In the genomic region with DNA sequence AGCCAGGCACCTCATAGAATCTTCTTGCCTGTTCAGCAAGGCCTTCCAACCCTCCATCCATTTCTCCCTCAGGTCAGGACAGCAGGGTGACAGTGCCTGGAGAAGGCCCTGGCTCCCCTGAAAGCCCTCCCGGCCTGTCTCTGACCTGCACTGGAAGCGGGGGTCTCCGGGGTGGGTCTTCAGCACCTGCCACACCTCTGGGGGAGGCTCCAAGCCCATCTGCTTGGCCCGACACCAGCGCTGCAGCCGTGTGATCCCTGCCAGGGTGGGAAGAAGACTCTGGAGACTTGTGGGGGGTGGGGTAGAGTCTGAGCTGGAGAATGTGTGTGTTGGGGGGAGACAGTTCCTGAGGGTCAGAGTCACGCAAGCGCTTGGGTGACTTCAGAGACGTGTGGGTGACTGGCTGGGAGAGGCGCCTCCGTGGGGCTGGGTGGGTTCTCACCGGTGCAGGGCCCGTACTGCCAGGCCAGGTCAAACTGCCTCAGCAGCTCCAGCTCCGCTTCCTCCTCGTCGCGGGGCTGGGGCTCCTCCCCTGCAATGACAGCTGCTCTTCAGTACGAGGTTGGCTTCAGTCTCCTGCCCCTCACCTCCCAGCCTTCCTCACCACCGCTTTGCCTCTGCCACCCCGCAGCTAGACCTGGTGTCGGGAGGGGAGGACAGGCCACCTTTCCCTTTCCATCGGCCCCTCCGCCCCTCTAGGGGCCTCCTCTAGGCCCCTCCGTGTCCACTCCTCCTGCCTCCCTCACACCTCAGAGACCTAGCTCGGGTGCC, we compare ENCODE assay signal across 8 cellular contexts. TPM values are rescaled to one million over a fixed set of nuclear protein-coding genes. Genes with fewer than 3 reads are reported as not detected.
A peak's percentile ranks its signal among the peaks of the same experiment; 100 is the strongest.
DNase-seq lines count a peak whose midpoint lies in the region; ATAC-seq and TF ChIP-seq lines count a peak whose summit lies in the region.

No MANE protein-coding gene starts in this region.

- H3K27ac ChIP-seq in ascending aorta = peak overlapping the region; percentile 98 to 99

- peaks cover 26 to 56% of the 10 kb centered on the region in 2 donors for H3K4me1 ChIP-seq in ascending aorta

- peak overlapping the region; percentile 68 to 80 for H3K4me3 ChIP-seq in ascending aorta

- H3K27me3 ChIP-seq in ascending aorta = no peaks in the 10 kb centered on the region

- no peaks in the 10 kb centered on the region for H3K9me3 ChIP-seq in ascending aorta

- ATAC-seq in HG02610 (IDR thresholded peaks at IDR 0.05; ENCODE audit: unreplicated experiment) = peak; percentile 15
- peak; percentile 20 for ATAC-seq in stimulated activated naive CD8-positive, alpha-beta T cell treated with anti-CD3 and anti-CD28 coated beads, Interleukin-15, Interleukin-2, amounts not matched to agents 100 U/mL and 50 U/mL, for 24 hours

- TF ChIP-seq CTCF in ascending aorta (IDR thresholded peaks at IDR 0.05) = no peak

- DNase-seq in NCI-H2227 (lab: John Stamatoyannopoulos, UW; ENCODE audit: unreplicated experiment) (peak; percentile 58), NCI-H2227 treated with DMSO at 0.1 percent for 48 hours (lab: John Stamatoyannopoulos, UW) (no peak), NCI-H526 treated with DMSO at 0.1 percent for 48 hours (lab: John Stamatoyannopoulos, UW) (peak; percentile 53), ascending aorta (ENCODE audit: low spot score in 2 of 2) (no peak), iPS-NIHi11 (ENCODE audit: low spot score) (peak; percentile 37), SK-N-DZ (ENCODE audit: low spot score) (no peak)
- DNase-seq in stimulated activated naive CD8-positive, alpha-beta T cell treated with anti-CD3 and anti-CD28 coated beads, Interleukin-15, Interleukin-2, amounts not matched to agents 100 U/mL and 50 U/mL, for 24 hours = peak; percentile 62

- intact Hi-C loops in ascending aorta (cut with DNase I) = loop anchor here (1.0 to 2.0 kb wide), 3 partner anchors 22 to 234 kb away; a partner anchor contains a TSS

- no peaks in the 10 kb centered on the region for H3K36me3 ChIP-seq in ascending aorta

RNA-seq across cellular contexts. Expression of a gene that starts 0.6 kb away (rescaled TPM):
- 107 TPM for total RNA-seq in ascending aorta
- 6.5 and 8.5 TPM in 2 replicates for polyA plus RNA-seq in SK-N-DZ (2014; cell fraction: cytosol; rRNA removed)
- 8.2 and 9.1 TPM in 2 replicates for polyA plus RNA-seq in SK-N-DZ (2014; cell fraction: nucleus; rRNA removed)

RNA-seq across cellular contexts. Expression of a gene that starts 20.7 kb away (rescaled TPM):
- total RNA-seq in ascending aorta = 32.6 TPM
- 0.12 and 0.21 TPM in 2 replicates for polyA plus RNA-seq in SK-N-DZ (2014; cell fraction: cytosol; rRNA removed)
- 1.4 TPM in 1 of 2 replicates, not detected in the other for polyA plus RNA-seq in SK-N-DZ (2014; cell fraction: nucleus; rRNA removed)

RNA-seq across cellular contexts. Expression of a gene that starts 39.1 kb away (rescaled TPM):
- 22.6 TPM for total RNA-seq in ascending aorta
- 10.4 and 14.3 TPM in 2 replicates for polyA plus RNA-seq in SK-N-DZ (2014; cell fraction: cytosol; rRNA removed)
- polyA plus RNA-seq in SK-N-DZ (2014; cell fraction: nucleus; rRNA removed) = 38.3 and 51.4 TPM in 2 replicates

RNA-seq across cellular contexts. Expression of a gene that starts 48.9 kb away (rescaled TPM):
- 113 TPM for total RNA-seq in ascending aorta
- polyA plus RNA-seq in SK-N-DZ (2014; cell fraction: cytosol; rRNA removed) = 170 and 171 TPM in 2 replicates
- polyA plus RNA-seq in SK-N-DZ (2014; cell fraction: nucleus; rRNA removed) = 101 and 105 TPM in 2 replicates

RNA-seq across cellular contexts. Expression of a gene that starts 49.4 kb away (rescaled TPM):
- total RNA-seq in ascending aorta = 30.9 TPM
- 0.24 and 0.29 TPM in 2 replicates for polyA plus RNA-seq in SK-N-DZ (2014; cell fraction: cytosol; rRNA removed)
- polyA plus RNA-seq in SK-N-DZ (2014; cell fraction: nucleus; rRNA removed) = 3.8 and 14.4 TPM in 2 replicates

Comparison
In these comparisons a context has a peak if more than half of its experiments do, and no peak if none do; other contexts are left out.
1. DNase-seq: peak in NCI-H2227 (single experiment), NCI-H526 treated with DMSO at 0.1 percent for 48 hours (single experiment), iPS-NIHi11 (single experiment) and stimulated activated naive CD8-positive, alpha-beta T cell treated with anti-CD3 and anti-CD28 coated beads, Interleukin-15, Interleukin-2, amounts not matched to agents 100 U/mL and 50 U/mL, for 24 hours (single experiment); none in NCI-H2227 treated with DMSO at 0.1 percent for 48 hours (single experiment), ascending aorta (0 of 2) and SK-N-DZ (single experiment).